ENCODE assay signal across 18 cellular contexts in genomic region chr16:1690810-1691209, GRCh38. TPM values are rescaled to one million over a fixed set of nuclear protein-coding genes. Genes with fewer than 3 reads are reported as not detected.
DNase-seq lines count a peak whose midpoint lies in the region; ATAC-seq and TF ChIP-seq lines count a peak whose summit lies in the region.
"Had no signal": no experiment of that assay in that cellular context is flagged by ENCODE, and none has a peak within 500 bp of the region (broad histone marks: within the 10 kb centered on the region; RNA-seq: fewer than 3 reads in every experiment).

No MANE protein-coding gene starts in this region.

- no peak for TF ChIP-seq CTCF in RWPE2 (IDR thresholded peaks at IDR 0.05; ENCODE audit: poor library complexity, severe bottlenecking)
- TF ChIP-seq CTCF in thoracic aorta (IDR thresholded peaks at IDR 0.05), result no peak

- H3K27ac ChIP-seq in RWPE2 (ENCODE audit: poor library complexity, severe bottlenecking) (peak overlapping the region; percentile 99), epithelial cell of prostate (peak overlapping the region; percentile 95), thoracic aorta (peak overlapping the region; percentile 43 to 81)
- H3K27ac ChIP-seq: sigmoid colon, thyroid gland had no signal

- H3K4me3 ChIP-seq in RWPE2 (ENCODE audit: severe bottlenecking) (no peak overlapping the region), thoracic aorta (no peak overlapping the region)
- H3K4me3 ChIP-seq: MG63, sigmoid colon, thyroid gland had no signal

- H3K36me3 ChIP-seq in RWPE2 (ENCODE audit: low read depth), result peaks cover 87% of the 10 kb centered on the region
- peaks cover 2% of the 10 kb centered on the region for H3K36me3 ChIP-seq in thoracic aorta

- intact Hi-C loops in left cardiac atrium (cut with DNase I) (no loop called here), cardiac septum (cut with DNase I) (no loop called here)

- ATAC-seq in left cardiac atrium, result no peak
- ATAC-seq in RWPE2 (ENCODE audit: low read depth), result no peak
- ATAC-seq in thoracic aorta (ENCODE audit: insufficient number of reproducible peaks, low FRiP score, low read depth), result no peak
- no peak for ATAC-seq in HG02938 (IDR thresholded peaks at IDR 0.05; ENCODE audit: unreplicated experiment)

- H3K27me3 ChIP-seq in RWPE2 (ENCODE audit: insufficient read depth, poor library complexity, severe bottlenecking) (no peaks in the 10 kb centered on the region), thoracic aorta (replicated peaks; ENCODE audit: insufficient read depth) (no peaks in the 10 kb centered on the region)
- H3K27me3 ChIP-seq: BE2C, MG63, sigmoid colon, thyroid gland had no signal

- DNase-seq in left cardiac atrium (peak; percentile 2), cardiac septum (ENCODE audit: low spot score) (no peak), RWPE2 (ENCODE audit: low spot score) (no peak), epithelial cell of prostate (ENCODE audit: low read depth, low spot score) (no peak), thoracic aorta (ENCODE audit: low spot score) (no peak), GM03348 (ENCODE audit: low spot score) (no peak), NCI-H748 treated with DMSO at 0.1 percent for 48 hours (lab: John Stamatoyannopoulos, UW) (no peak)
- DNase-seq: BE2C; effector CD4-positive, alpha-beta T cell; glutamatergic neuron; MG63; NCI-H2029 treated with DMSO at 0.1 percent for 48 hours; NCI-H2227 treated with DMSO at 0.1 percent for 48 hours; NCI-H526 treated with DMSO at 0.1 percent for 48 hours; sigmoid colon; stimulated activated naive CD4-positive, alpha-beta T cell treated with Interleukin-2 at 50 U/mL for 16 hours; thyroid gland had no signal

- H3K9me3 ChIP-seq in RWPE2 (ENCODE audit: severe bottlenecking) (no peaks in the 10 kb centered on the region), thoracic aorta (no peaks in the 10 kb centered on the region)
- H3K9me3 ChIP-seq: BE2C, MG63, sigmoid colon, thyroid gland had no signal

- H3K4me1 ChIP-seq in RWPE2 (ENCODE audit: insufficient read depth, poor library complexity, severe bottlenecking) (peaks cover 63% of the 10 kb centered on the region), thoracic aorta (ENCODE audit: control insufficient read depth in 1 of 2, low read depth in 2 of 2) (peaks cover 3 to 43% of the 10 kb centered on the region in 2 donors)
- H3K4me1 ChIP-seq: BE2C, thyroid gland had no signal

RNA-seq across cellular contexts. Expression of gene JPT2, which starts 12.7 kb away (rescaled TPM):
- total RNA-seq in left cardiac atrium, result 10 to 100 TPM; 29.1 to 35.3 TPM
- total RNA-seq in cardiac septum, result 26.2 TPM
- total RNA-seq in thoracic aorta, result 10 to 100 TPM; 17.1 to 26.1 TPM

RNA-seq across cellular contexts. Expression of gene MAPK8IP3, which starts 15.2 kb away (rescaled TPM):
- 10 to 100 TPM; 60.9 to 70.4 TPM for total RNA-seq in left cardiac atrium
- 71.4 TPM for total RNA-seq in cardiac septum
- total RNA-seq in thoracic aorta, result 100 to 1,000 TPM; 109 to 111 TPM
